In the genomic region with DNA sequence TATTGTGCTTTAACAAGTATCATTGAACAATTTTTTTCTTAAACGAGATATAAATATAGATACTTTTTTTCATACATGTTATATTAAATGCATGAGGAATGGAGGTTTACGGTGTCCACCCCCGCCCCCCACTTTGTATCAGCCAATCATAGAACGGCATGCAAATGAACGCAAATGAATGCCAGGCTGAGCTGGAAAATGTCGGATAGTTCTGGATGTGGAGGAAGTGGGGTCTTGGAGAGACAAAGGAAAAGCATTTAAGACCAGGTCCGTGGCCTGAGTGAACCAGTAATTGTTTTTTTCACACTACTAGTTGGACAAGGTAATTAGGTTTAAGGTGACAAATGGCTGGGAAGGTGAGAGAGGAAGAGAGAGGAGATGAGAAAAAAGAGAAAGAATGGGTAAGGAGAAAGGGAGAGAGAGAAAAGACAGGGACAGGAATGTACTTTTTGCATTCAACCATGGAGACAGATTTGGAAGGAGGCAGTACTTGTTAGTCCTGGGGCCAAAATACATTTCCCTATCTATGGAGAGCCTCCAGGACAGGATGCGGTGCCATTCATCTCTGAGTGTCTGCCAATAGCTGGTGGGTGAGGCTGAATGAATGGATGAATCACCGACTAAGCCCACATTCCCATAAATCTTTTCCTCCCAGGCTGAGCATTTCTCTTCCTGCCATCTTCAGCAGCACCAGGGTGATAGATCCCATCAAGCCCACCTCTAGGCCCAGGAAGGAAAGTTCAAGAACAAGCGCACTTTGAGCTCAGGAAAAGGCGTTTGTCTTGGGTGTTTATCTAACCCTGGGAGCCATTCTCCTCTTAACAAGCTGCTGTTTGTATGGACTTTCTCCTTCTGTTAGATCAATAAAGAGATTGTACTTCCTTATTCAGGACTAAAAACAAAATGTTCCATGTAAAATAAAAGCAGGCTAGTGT, we compare ENCODE assay signal across 8 cellular contexts. TPM values are rescaled to one million over a fixed set of nuclear protein-coding genes. Genes with fewer than 3 reads are reported as not detected.
DNase-seq lines count a peak whose midpoint lies in the region; ATAC-seq, FAIRE-seq and TF ChIP-seq lines count a peak whose summit lies in the region.

No MANE protein-coding gene starts in this region.

- H3K27ac ChIP-seq in GM12878 (ENCODE audit: control insufficient read depth, insufficient read depth) (no peak overlapping the region), liver (ENCODE audit: low read depth in 1 of 2, low read length in 2 of 2) (peak overlapping the region; percentile 52 to 72)

- no peaks in the 10 kb centered on the region for H4K20me1 ChIP-seq in GM12878 (ENCODE audit: control insufficient read depth, insufficient read depth)

- peak overlapping the region; percentile 98; the same call in 1 of the 2 replicates for H2AFZ ChIP-seq in GM12878 (ENCODE audit: control insufficient read depth, low read depth, low read length)

- H3K27me3 ChIP-seq in GM12878 (replicated peaks in 1 of 2; ENCODE audit: control insufficient read depth in 2 of 2, insufficient read depth in 2 of 2, low read length in 1 of 2) (no peaks in the 10 kb centered on the region), liver (ENCODE audit: control insufficient read depth in 4 of 4, insufficient read depth in 4 of 4, low read length in 3 of 4) (no peaks in the 10 kb centered on the region)

- H3K79me2 ChIP-seq in GM12878 (ENCODE audit: control insufficient read depth, insufficient read depth, low read length), result peaks cover 34% of the 10 kb centered on the region

- intact Hi-C loops in GM12878 (cut with micrococcal nuclease; ENCODE audit: unreplicated experiment), result loop anchor here (5.0 kb wide), 1 partner anchor 297 kb away; no protein-coding TSS in a partner anchor

- TF ChIP-seq POLR2A in GM12878 (IDR thresholded peaks at IDR 0.05; ENCODE audit: low read depth, low read length), result no peak

- H3K4me2 ChIP-seq in GM12878 (ENCODE audit: control insufficient read depth, insufficient read depth), result no peak overlapping the region

- H3K9ac ChIP-seq in GM12878 (ENCODE audit: control insufficient read depth, insufficient read depth, low read length) (no peak overlapping the region), liver (ENCODE audit: low read depth in 1 of 2, low read length in 2 of 2) (no peak overlapping the region)

- H3K4me3 ChIP-seq in AG10803 (ENCODE audit: low read length), result no peak overlapping the region
- H3K4me3 ChIP-seq in GM12878, result no peak overlapping the region
- H3K4me3 ChIP-seq in liver (ENCODE audit: low read depth in 1 of 3, low read length in 3 of 3), result no peak overlapping the region

- in situ Hi-C loops in GM12878 (cut with MboI), result no loop called here

- no peak for FAIRE-seq in GM12878 (lab: Jason Lieb, UNC)
- FAIRE-seq in GM19239 (lab: Jason Lieb, UNC), result no peak

- TF ChIP-seq CTCF in AG10803 (conservative IDR thresholded peaks at IDR 0.05; ENCODE audit: low read length) (no peak), GM12878 (IDR thresholded peaks at IDR 0.05 in 2 of 3, conservative IDR thresholded peaks at IDR 0.05 in 1 of 3; ENCODE audit: control insufficient read depth in 2 of 3, extremely low read depth in 1 of 3, insufficient read depth in 1 of 3, low read depth in 3 of 3, low read length in 3 of 3) (no peak), liver (IDR thresholded peaks at IDR 0.05; ENCODE audit: low read depth, low read length, missing input control) (no peak)

- no peak for TF ChIP-seq EP300 in GM12878 (IDR thresholded peaks at IDR 0.05; ENCODE audit: borderline replicate concordance in 1 of 2, control insufficient read depth in 1 of 2, low read depth in 2 of 2, low read length in 2 of 2)

- RAD21 ChIA-PET in GM12878 (lab: Charles Lee; ENCODE audit: unreplicated experiment), result interaction anchor here (1.1 kb wide), 1 partner anchor 26 kb away, joined by 3 read pairs; no protein-coding TSS in a partner anchor

- CTCF ChIA-PET in GM12878 (lab: Yijun Ruan, JAX), result interaction anchor here (0.9 to 2.6 kb wide), 3 partner anchors 9 to 338 kb away, joined by 4 to 8 read pairs (median 4); a partner anchor contains a TSS

- POLR2A ChIA-PET in GM12878 (lab: Charles Lee), result no interaction called here

- WGBS in GM12878 (ENCODE audit: insufficient coverage, insufficient replicate concordance, low lambda C conversion rate, missing lambda C conversion rate), result 94% methylated on average over 11 of the region's 11 CpGs
- WGBS in liver, result 62% methylated on average over 11 of the region's 11 CpGs

- ATAC-seq in GM12878 (no peak), HG03108 (IDR thresholded peaks at IDR 0.05; ENCODE audit: unreplicated experiment) (no peak)

- H3K4me1 ChIP-seq in GM12878 (ENCODE audit: control insufficient read depth, insufficient read depth, low read length) (no peaks in the 10 kb centered on the region), liver (ENCODE audit: control insufficient read depth in 4 of 4, insufficient read depth in 4 of 4, low read length in 3 of 4) (peaks cover 8 to 45% (median 36%) of the 10 kb centered on the region in 4 donors)

- TF ChIP-seq RAD21 in GM12878 (IDR thresholded peaks at IDR 0.05; ENCODE audit: insufficient read depth, low read depth, low read length) (no peak), liver (IDR thresholded peaks at IDR 0.05) (peak in 1 of 2 donors; percentile 8)

- H3K9me3 ChIP-seq in GM12878 (replicated peaks; ENCODE audit: control insufficient read depth, insufficient read depth, low read length), result no peaks in the 10 kb centered on the region
- no peaks in the 10 kb centered on the region for H3K9me3 ChIP-seq in liver (ENCODE audit: control insufficient read depth in 4 of 4, low read length in 3 of 4)

- H3K36me3 ChIP-seq in GM12878 (ENCODE audit: control insufficient read depth in 2 of 2, insufficient read depth in 2 of 2, low read length in 1 of 2) (no peaks in the 10 kb centered on the region), liver (ENCODE audit: control insufficient read depth in 4 of 4, insufficient read depth in 3 of 4, low read depth in 1 of 4, low read length in 3 of 4) (no peaks in the 10 kb centered on the region)

- no TSS peak for BruUV-seq in GM12878 (replicated peaks; lab: Mats Ljungman, UMichigan)

- DNase-seq in AG10803 (ENCODE audit: low read depth) (peak; percentile 77), HT1080 (ENCODE audit: low read depth) (peak; percentile 96), GM12878 (ENCODE audit: low read depth, low spot score) (no peak), GM19239 (ENCODE audit: insufficient read length, low spot score) (no peak), cerebellum (ENCODE audit: low spot score) (no peak)
- no peak for DNase-seq in activated effector memory CD4-positive, alpha-beta T cell treated with anti-CD3 and anti-CD28 coated beads, Interleukin-2, amount 50 U/mL, for 16 hours

- SMC1A ChIA-PET in GM12878 (lab: Charles Lee; ENCODE audit: uncharacterized antibody, unreplicated experiment), result interaction anchor here (1.2 kb wide), 1 partner anchor 70 kb away, joined by 3 read pairs; no protein-coding TSS in a partner anchor

TF ChIP-seq in liver, 16 proteins besides CTCF, POLR2A, EP300 and RAD21 (continues in another document):
- peak; percentile 89 to 90 for TF ChIP-seq HNF4A (conservative IDR thresholded peaks at IDR 0.05)
- peak; percentile 79 for TF ChIP-seq HNF4G (IDR thresholded peaks at IDR 0.05)
- peak; percentile 70 for TF ChIP-seq FOXA2 (IDR thresholded peaks at IDR 0.05)
- TF ChIP-seq FOXA1 (IDR thresholded peaks at IDR 0.05), result peak; percentile 39
- TF ChIP-seq, protein P1, sequence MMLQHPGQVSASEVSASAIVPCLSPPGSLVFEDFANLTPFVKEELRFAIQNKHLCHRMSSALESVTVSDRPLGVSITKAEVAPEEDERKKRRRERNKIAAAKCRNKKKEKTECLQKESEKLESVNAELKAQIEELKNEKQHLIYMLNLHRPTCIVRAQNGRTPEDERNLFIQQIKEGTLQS (IDR thresholded peaks at IDR 0.05), result no peak
- peak; percentile 44 for TF ChIP-seq NR2F2 (IDR thresholded peaks at IDR 0.05)
- peak in 1 of 2 donors; percentile 75 for TF ChIP-seq EGR1 (IDR thresholded peaks at IDR 0.05; ENCODE audit: low read depth in 2 of 2)
- no peak for TF ChIP-seq TAF1 (conservative IDR thresholded peaks at IDR 0.05)
- TF ChIP-seq, protein P2, sequence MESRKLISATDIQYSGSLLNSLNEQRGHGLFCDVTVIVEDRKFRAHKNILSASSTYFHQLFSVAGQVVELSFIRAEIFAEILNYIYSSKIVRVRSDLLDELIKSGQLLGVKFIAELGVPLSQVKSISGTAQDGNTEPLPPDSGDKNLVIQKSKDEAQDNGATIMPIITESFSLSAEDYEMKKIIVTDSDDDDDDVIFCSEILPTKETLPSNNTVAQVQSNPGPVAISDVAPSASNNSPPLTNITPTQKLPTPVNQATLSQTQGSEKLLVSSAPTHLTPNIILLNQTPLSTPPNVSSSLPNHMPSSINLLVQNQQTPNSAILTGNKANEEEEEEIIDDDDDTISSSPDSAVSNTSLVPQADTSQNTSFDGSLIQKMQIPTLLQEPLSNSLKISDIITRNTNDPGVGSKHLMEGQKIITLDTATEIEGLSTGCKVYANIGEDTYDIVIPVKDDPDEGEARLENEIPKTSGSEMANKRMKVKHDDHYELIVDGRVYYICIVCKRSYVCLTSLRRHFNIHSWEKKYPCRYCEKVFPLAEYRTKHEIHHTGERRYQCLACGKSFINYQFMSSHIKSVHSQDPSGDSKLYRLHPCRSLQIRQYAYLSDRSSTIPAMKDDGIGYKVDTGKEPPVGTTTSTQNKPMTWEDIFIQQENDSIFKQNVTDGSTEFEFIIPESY (IDR thresholded peaks at IDR 0.05), result no peak

RNA-seq across cellular contexts. Expression of a gene that starts 1.4 kb away (rescaled TPM):
- total RNA-seq in HT1080 (2014; rRNA removed; shearing (Covaris generic)), result 34.7 and 42.0 TPM in 2 replicates
- polyA plus RNA-seq in HT1080 (2015; cell fraction: cytosol; rRNA removed), result 13.7 and 16.3 TPM in 2 replicates
- polyA plus RNA-seq in HT1080 (2015; cell fraction: nucleus; rRNA removed), result 23.9 and 28.1 TPM in 2 replicates
- 68.1 and 86.4 TPM in 2 replicates for total RNA-seq in GM12878 (2013; cell fraction: nucleolus; rRNA removed)
- total RNA-seq in GM12878 (2014; rRNA removed), result 17.1 and 21.6 TPM in 2 replicates
- total RNA-seq in GM12878 (2014; rRNA removed; fragmentation: Illumina TruSeq; extraction: Trizol), result 19.1 and 21.2 TPM in 2 replicates
- 25.5 and 28.3 TPM in 2 replicates for total RNA-seq in GM12878 (2021)
- 7.1 TPM for polyA plus RNA-seq in GM12878 (2011; ENCODE audit: low read depth)
- polyA plus RNA-seq in GM12878 (2011; rRNA removed), result 16.7 and 26.6 TPM in 2 replicates
- 10.8 and 16.4 TPM in 2 replicates for polyA plus RNA-seq in GM12878 (2011; cell fraction: cytosol; rRNA removed)
- polyA plus RNA-seq in GM12878 (2011; cell fraction: nucleus; rRNA removed), result 24.1 and 25.7 TPM in 2 replicates
- polyA plus RNA-seq in GM12878 (2012), result 7.3 and 9.5 TPM in 2 replicates
- polyA plus RNA-seq in GM12878 (2014; fragmentation: Illumina TruSeq; extraction: Trizol), result 22.0 and 25.5 TPM in 2 replicates
- 10 to 100 TPM in 1 of 2 experiments, 1 to 10 TPM in 1; 8.7 to 11.4 TPM for polyA plus RNA-seq in GM12878 (2014; fragmentation: Nextera tagmentation; extraction: Ambion mirVana)
- polyA plus RNA-seq in GM12878 (2014; rRNA removed), result 12.2 and 13.4 TPM in 2 replicates
- 10 to 100 TPM; 36.9 to 38.6 TPM for polyA plus RNA-seq in GM12878 (2016; fragmentation: Nextera tagmentation; extraction: Ambion mirVana)
- polyA minus RNA-seq in GM12878 (2011; rRNA and poly(A)+ RNA removed), result 18.1 and 22.9 TPM in 2 replicates
- polyA minus RNA-seq in GM12878 (2011; cell fraction: cytosol; rRNA and poly(A)+ RNA removed), result 5.5 and 9.6 TPM in 2 replicates
- 52.7 and 77.4 TPM in 2 replicates for polyA minus RNA-seq in GM12878 (2011; cell fraction: nucleus; rRNA and poly(A)+ RNA removed)
- 1 to 10 TPM; 6.0 to 9.0 TPM for total RNA-seq in liver
- 1 to 10 TPM; 1.2 to 2.6 TPM for polyA plus RNA-seq in liver
- total RNA-seq in cerebellum, result 20.1 TPM

Comparison
In these comparisons a context has a peak if more than half of its experiments do, and no peak if none do; other contexts are left out.
1. DNase-seq: peak in AG10803 (single experiment) and HT1080 (single experiment); none in GM12878 (single experiment), activated effector memory CD4-positive, alpha-beta T cell treated with anti-CD3 and anti-CD28 coated beads, Interleukin-2, amount 50 U/mL, for 16 hours (single experiment), GM19239 (single experiment) and cerebellum (single experiment).